8 cellular contexts compared by ENCODE assay signal in genomic region chr1:21938791-21939538, GRCh38. TPM values are rescaled to one million over a fixed set of nuclear protein-coding genes. Genes with fewer than 3 reads are reported as not detected.
DNase-seq lines count a peak whose midpoint lies in the region; ATAC-seq and TF ChIP-seq lines count a peak whose summit lies in the region.

No MANE protein-coding gene starts in this region.

- H3K4me3 Mint-ChIP-seq in endothelial cell (ENCODE audit: unreplicated experiment) (peak overlapping the region; percentile 83), nephron progenitor cell (peak overlapping the region; percentile 48)

- H3K9me3 Mint-ChIP-seq in endothelial cell (ENCODE audit: unreplicated experiment) (no peaks in the 10 kb centered on the region), nephron progenitor cell (no peaks in the 10 kb centered on the region)

- no peaks in the 10 kb centered on the region for H3K9me3 ChIP-seq in SJSA1 (replicated peaks)

- H2AFZ ChIP-seq in ACC112 (ENCODE audit: low read length, unreplicated experiment): peak overlapping the region; percentile 29

- H3K36me3 ChIP-seq in ACC112 (ENCODE audit: insufficient read depth, low read length) (no peaks in the 10 kb centered on the region), SJSA1 (peaks cover 8% of the 10 kb centered on the region)

- peak overlapping the region; percentile 74 for H3K27ac ChIP-seq in ACC112 (ENCODE audit: low read depth, low read length)
- H3K27ac ChIP-seq in SJSA1: peak overlapping the region; percentile 69

- H3K27me3 ChIP-seq in ACC112 (ENCODE audit: insufficient read depth, low read length): no peaks in the 10 kb centered on the region
- no peaks in the 10 kb centered on the region for H3K27me3 ChIP-seq in SJSA1 (replicated peaks)

- no peak overlapping the region for H3K4me3 ChIP-seq in ACC112 (ENCODE audit: low read depth, low read length)
- no peak overlapping the region for H3K4me3 ChIP-seq in SJSA1

- H3K36me3 Mint-ChIP-seq in endothelial cell (ENCODE audit: low read depth, unreplicated experiment) (peaks cover 14% of the 10 kb centered on the region), nephron progenitor cell (ENCODE audit: low read depth) (no peaks in the 10 kb centered on the region)

- H3K27ac Mint-ChIP-seq in endothelial cell (ENCODE audit: unreplicated experiment): peak overlapping the region; percentile 95
- H3K27ac Mint-ChIP-seq in nephron progenitor cell: peak overlapping the region; percentile 80

- H3K79me2 ChIP-seq in ACC112 (ENCODE audit: control insufficient read depth, insufficient read depth, low read length, unreplicated experiment): peaks cover 28% of the 10 kb centered on the region

- H3K4me1 Mint-ChIP-seq in endothelial cell (ENCODE audit: unreplicated experiment): peaks cover 63% of the 10 kb centered on the region
- H3K4me1 Mint-ChIP-seq in nephron progenitor cell: peaks cover 75% of the 10 kb centered on the region

- peaks cover 38% of the 10 kb centered on the region for H3K4me1 ChIP-seq in ACC112 (ENCODE audit: control insufficient read depth, insufficient read depth, low read length, unreplicated experiment)
- peaks cover 90% of the 10 kb centered on the region for H3K4me1 ChIP-seq in SJSA1 (replicated peaks)

- peaks cover 10% of the 10 kb centered on the region for H3K27me3 Mint-ChIP-seq in endothelial cell (ENCODE audit: unreplicated experiment)
- peaks cover 9% of the 10 kb centered on the region for H3K27me3 Mint-ChIP-seq in nephron progenitor cell (ENCODE audit: low read depth, poor library complexity)

- no peak for TF ChIP-seq CTCF in endothelial cell (IDR thresholded peaks at IDR 0.05; ENCODE audit: unreplicated experiment)
- no peak for TF ChIP-seq CTCF in nephron progenitor cell (IDR thresholded peaks at IDR 0.05)

- no peak for ATAC-seq in GM18519 (IDR thresholded peaks at IDR 0.05; ENCODE audit: low FRiP score, unreplicated experiment)

- no peak for DNase-seq in SJSA1 (ENCODE audit: low read depth in 1 of 2, low spot score in 2 of 2)
- DNase-seq in endothelial cell (ENCODE audit: low spot score): no peak
- no peak for DNase-seq in nephron progenitor cell
- no peak for DNase-seq in NCI-H187 treated with DMSO at 0.1 percent for 48 hours (lab: John Stamatoyannopoulos, UW)
- DNase-seq in NCI-H1048 (lab: John Stamatoyannopoulos, UW): no peak
- DNase-seq in UCSD-AML1 (lab: John Stamatoyannopoulos, UW; ENCODE audit: unreplicated experiment): no peak

RNA-seq across cellular contexts. Expression of gene HSPG2, which starts 1.9 kb away (rescaled TPM):
- 45.2 and 62.3 TPM in 2 replicates for total RNA-seq in SJSA1 (2014; rRNA removed; shearing (Covaris generic))
- 1,732 TPM for total RNA-seq in endothelial cell (ENCODE audit: unreplicated experiment)

RNA-seq across cellular contexts. Expression of gene CELA3B, which starts 37.9 kb away (rescaled TPM):
- not detected in 2 replicates for total RNA-seq in SJSA1 (2014; rRNA removed; shearing (Covaris generic))
- not detected for total RNA-seq in endothelial cell (ENCODE audit: unreplicated experiment)

Comparison
In these comparisons a context has a peak if more than half of its experiments do, and no peak if none do; other contexts are left out.
1. RNA of gene HSPG2, which starts 1.9 kb away (total RNA-seq): 1,732 TPM in endothelial cell (single experiment); 45.2 to 62.3 TPM in SJSA1; every median in the first group is over 10 times any median in the second.